Comparison of ENCODE assay signal across 9 cellular contexts in genomic region chr14:80491131-80491530, GRCh38.
DNase-seq lines count a peak whose midpoint lies in the region; ATAC-seq lines count a peak whose summit lies in the region.
"Had no signal": no experiment of that assay in that cellular context is flagged by ENCODE, and none has a peak within 500 bp of the region (broad histone marks: within the 10 kb centered on the region; RNA-seq: fewer than 3 reads in every experiment).

No MANE protein-coding gene starts in this region.

- POLR2A ChIA-PET in activated naive CD8-positive, alpha-beta T cell treated with anti-CD3 and anti-CD28 coated beads, Interleukin-2, amount 10 ng/mL, durations not matched to agents 7 days and 5 days (lab: Charles Lee): no interaction called here

- intact Hi-C loops in activated CD4-positive, alpha-beta T cell treated with anti-CD3 and anti-CD28 coated beads, Interleukin-2, amount 10 ng/mL, durations not matched to agents 24 days and 14 days (cut with micrococcal nuclease): no loop called here

- peak; percentile 39 for ATAC-seq in activated naive CD8-positive, alpha-beta T cell treated with anti-CD3 and anti-CD28 coated beads, Interleukin-2, amount 10 ng/mL, durations not matched to agents 7 days and 5 days (ENCODE audit: low read depth)
- peak; percentile 91 for ATAC-seq in HG03354 (IDR thresholded peaks at IDR 0.05; ENCODE audit: poor library complexity, severe bottlenecking, unreplicated experiment)
- ATAC-seq in central memory CD8-positive, alpha-beta T cell (replicated peaks; ENCODE audit: extremely low read depth, poor library complexity, severe bottlenecking): no peak
- peak; percentile 69 for ATAC-seq in stimulated activated effector memory CD8-positive, alpha-beta T cell treated with anti-CD3 and anti-CD28 coated beads, Interleukin-12 subunit alpha, Interleukin-12 subunit beta, amount 100 ng/mL, for 72 hours

- no peak for DNase-seq in activated naive CD8-positive, alpha-beta T cell treated with anti-CD3 and anti-CD28 coated beads, Interleukin-2, amount 10 ng/mL, durations not matched to agents 7 days and 5 days
- DNase-seq in activated naive CD8-positive, alpha-beta T cell treated with anti-CD3 and anti-CD28 coated beads for 36 hours: no peak
- no peak for DNase-seq in central memory CD8-positive, alpha-beta T cell (ENCODE audit: low spot score in 2 of 2)
- DNase-seq in stimulated activated effector memory CD8-positive, alpha-beta T cell treated with anti-CD3 and anti-CD28 coated beads, Interleukin-12 subunit alpha, Interleukin-12 subunit beta, amount 100 ng/mL, for 72 hours (ENCODE audit: low spot score in 2 of 2): no peak
- DNase-seq in SHP77 treated with DMSO at 0.1 percent for 48 hours (lab: John Stamatoyannopoulos, UW) (no peak), NOMO-1 treated with DMSO at 0.1 percent for 48 hours (lab: John Stamatoyannopoulos, UW; ENCODE audit: unreplicated experiment) (no peak)
- no peak for DNase-seq in activated CD4-positive, alpha-beta T cell treated with anti-CD3 and anti-CD28 coated beads, Interleukin-2, amount 10 ng/mL, durations not matched to agents 24 days and 14 days

- no peaks in the 10 kb centered on the region for H3K27me3 Mint-ChIP-seq in activated naive CD8-positive, alpha-beta T cell treated with anti-CD3 and anti-CD28 coated beads, Interleukin-2, amount 10 ng/mL, durations not matched to agents 7 days and 5 days
- no peaks in the 10 kb centered on the region for H3K27me3 Mint-ChIP-seq in activated naive CD8-positive, alpha-beta T cell treated with anti-CD3 and anti-CD28 coated beads for 36 hours
- H3K27me3 Mint-ChIP-seq in central memory CD8-positive, alpha-beta T cell: no peaks in the 10 kb centered on the region
- H3K27me3 Mint-ChIP-seq in activated CD4-positive, alpha-beta T cell treated with anti-CD3 and anti-CD28 coated beads, Interleukin-2, amount 10 ng/mL, durations not matched to agents 24 days and 14 days: no peaks in the 10 kb centered on the region
- H3K27me3 Mint-ChIP-seq: CD8-positive, alpha-beta memory T cell had no signal

- H3K4me1 Mint-ChIP-seq in activated naive CD8-positive, alpha-beta T cell treated with anti-CD3 and anti-CD28 coated beads, Interleukin-2, amount 10 ng/mL, durations not matched to agents 7 days and 5 days: no peaks in the 10 kb centered on the region
- H3K4me1 Mint-ChIP-seq in activated naive CD8-positive, alpha-beta T cell treated with anti-CD3 and anti-CD28 coated beads for 36 hours: peaks cover 5% of the 10 kb centered on the region
- H3K4me1 Mint-ChIP-seq in central memory CD8-positive, alpha-beta T cell: peaks cover 10% of the 10 kb centered on the region
- H3K4me1 Mint-ChIP-seq in stimulated activated effector memory CD8-positive, alpha-beta T cell treated with anti-CD3 and anti-CD28 coated beads, Interleukin-12 subunit alpha, Interleukin-12 subunit beta, amount 100 ng/mL, for 72 hours: peaks cover 10% of the 10 kb centered on the region
- H3K4me1 Mint-ChIP-seq in activated CD4-positive, alpha-beta T cell treated with anti-CD3 and anti-CD28 coated beads, Interleukin-2, amount 10 ng/mL, durations not matched to agents 24 days and 14 days: peaks cover 3% of the 10 kb centered on the region

- H3K9me3 Mint-ChIP-seq in activated naive CD8-positive, alpha-beta T cell treated with anti-CD3 and anti-CD28 coated beads, Interleukin-2, amount 10 ng/mL, durations not matched to agents 7 days and 5 days: no peaks in the 10 kb centered on the region
- no peaks in the 10 kb centered on the region for H3K9me3 Mint-ChIP-seq in activated naive CD8-positive, alpha-beta T cell treated with anti-CD3 and anti-CD28 coated beads for 36 hours
- no peaks in the 10 kb centered on the region for H3K9me3 Mint-ChIP-seq in central memory CD8-positive, alpha-beta T cell
- peaks cover 4% of the 10 kb centered on the region for H3K9me3 Mint-ChIP-seq in stimulated activated effector memory CD8-positive, alpha-beta T cell treated with anti-CD3 and anti-CD28 coated beads, Interleukin-12 subunit alpha, Interleukin-12 subunit beta, amount 100 ng/mL, for 72 hours
- no peaks in the 10 kb centered on the region for H3K9me3 Mint-ChIP-seq in activated CD4-positive, alpha-beta T cell treated with anti-CD3 and anti-CD28 coated beads, Interleukin-2, amount 10 ng/mL, durations not matched to agents 24 days and 14 days

- no peaks in the 10 kb centered on the region for H3K36me3 Mint-ChIP-seq in activated naive CD8-positive, alpha-beta T cell treated with anti-CD3 and anti-CD28 coated beads, Interleukin-2, amount 10 ng/mL, durations not matched to agents 7 days and 5 days
- H3K36me3 Mint-ChIP-seq in activated naive CD8-positive, alpha-beta T cell treated with anti-CD3 and anti-CD28 coated beads for 36 hours: no peaks in the 10 kb centered on the region
- peaks cover 2% of the 10 kb centered on the region for H3K36me3 Mint-ChIP-seq in central memory CD8-positive, alpha-beta T cell (ENCODE audit: insufficient read depth)
- H3K36me3 Mint-ChIP-seq in stimulated activated effector memory CD8-positive, alpha-beta T cell treated with anti-CD3 and anti-CD28 coated beads, Interleukin-12 subunit alpha, Interleukin-12 subunit beta, amount 100 ng/mL, for 72 hours: no peaks in the 10 kb centered on the region
- no peaks in the 10 kb centered on the region for H3K36me3 Mint-ChIP-seq in activated CD4-positive, alpha-beta T cell treated with anti-CD3 and anti-CD28 coated beads, Interleukin-2, amount 10 ng/mL, durations not matched to agents 24 days and 14 days (ENCODE audit: low read depth)

- no peak overlapping the region for H3K27ac Mint-ChIP-seq in activated naive CD8-positive, alpha-beta T cell treated with anti-CD3 and anti-CD28 coated beads, Interleukin-2, amount 10 ng/mL, durations not matched to agents 7 days and 5 days
- no peak overlapping the region for H3K27ac Mint-ChIP-seq in activated naive CD8-positive, alpha-beta T cell treated with anti-CD3 and anti-CD28 coated beads for 36 hours
- peak overlapping the region; percentile 1 for H3K27ac Mint-ChIP-seq in central memory CD8-positive, alpha-beta T cell (ENCODE audit: low read depth)
- H3K27ac Mint-ChIP-seq in stimulated activated effector memory CD8-positive, alpha-beta T cell treated with anti-CD3 and anti-CD28 coated beads, Interleukin-12 subunit alpha, Interleukin-12 subunit beta, amount 100 ng/mL, for 72 hours: peak overlapping the region; percentile 0
- no peak overlapping the region for H3K27ac Mint-ChIP-seq in activated CD4-positive, alpha-beta T cell treated with anti-CD3 and anti-CD28 coated beads, Interleukin-2, amount 10 ng/mL, durations not matched to agents 24 days and 14 days

- no peak overlapping the region for H3K4me3 Mint-ChIP-seq in activated naive CD8-positive, alpha-beta T cell treated with anti-CD3 and anti-CD28 coated beads, Interleukin-2, amount 10 ng/mL, durations not matched to agents 7 days and 5 days
- H3K4me3 Mint-ChIP-seq in activated naive CD8-positive, alpha-beta T cell treated with anti-CD3 and anti-CD28 coated beads for 36 hours: no peak overlapping the region
- no peak overlapping the region for H3K4me3 Mint-ChIP-seq in central memory CD8-positive, alpha-beta T cell
- H3K4me3 Mint-ChIP-seq in stimulated activated effector memory CD8-positive, alpha-beta T cell treated with anti-CD3 and anti-CD28 coated beads, Interleukin-12 subunit alpha, Interleukin-12 subunit beta, amount 100 ng/mL, for 72 hours: no peak overlapping the region
- no peak overlapping the region for H3K4me3 Mint-ChIP-seq in activated CD4-positive, alpha-beta T cell treated with anti-CD3 and anti-CD28 coated beads, Interleukin-2, amount 10 ng/mL, durations not matched to agents 24 days and 14 days
- H3K4me3 Mint-ChIP-seq: CD8-positive, alpha-beta memory T cell had no signal

Comparison
In these comparisons a context has a peak if more than half of its experiments do, and no peak if none do; other contexts are left out.
1. H3K27ac Mint-ChIP-seq: peak in central memory CD8-positive, alpha-beta T cell (single experiment) and stimulated activated effector memory CD8-positive, alpha-beta T cell treated with anti-CD3 and anti-CD28 coated beads, Interleukin-12 subunit alpha, Interleukin-12 subunit beta, amount 100 ng/mL, for 72 hours (single experiment); none in activated naive CD8-positive, alpha-beta T cell treated with anti-CD3 and anti-CD28 coated beads, Interleukin-2, amount 10 ng/mL, durations not matched to agents 7 days and 5 days (single experiment), activated naive CD8-positive, alpha-beta T cell treated with anti-CD3 and anti-CD28 coated beads for 36 hours (single experiment) and activated CD4-positive, alpha-beta T cell treated with anti-CD3 and anti-CD28 coated beads, Interleukin-2, amount 10 ng/mL, durations not matched to agents 24 days and 14 days (single experiment).